ENCODE assay signal across 1 cellular context in genomic region chr2:186485871-186486650, GRCh38.
A peak's percentile ranks its signal among the peaks of the same experiment; 100 is the strongest.
TF ChIP-seq lines count a peak whose summit lies in the region.

TSS of gene ZC3H15 (plus strand) at chr2:186486260. CDS start at chr2:186486383, 123 bp downstream.

TF ChIP-seq in HepG2, 621 proteins besides CTCF, POLR2A, EP300 and RAD21 (continued from another document and continues in another):
- TF ChIP-seq PRDM10 (CRISPR knock-in tag; IDR thresholded peaks at IDR 0.05; ENCODE audit: low read depth) = peak; percentile 89; the same call in 1 of the 2 replicates
- TF ChIP-seq EED (CRISPR knock-in tag; IDR thresholded peaks at IDR 0.05) = no peak
- peak; percentile 71; the same call in 1 of the 2 replicates for TF ChIP-seq ZBED4 (CRISPR knock-in tag; IDR thresholded peaks at IDR 0.05; ENCODE audit: borderline replicate concordance)
- peak; percentile 97 for TF ChIP-seq HOXA3 (CRISPR knock-in tag; IDR thresholded peaks at IDR 0.05)
- no peak for TF ChIP-seq NONO (IDR thresholded peaks at IDR 0.05)
- peak; percentile 99 for TF ChIP-seq NONO (CRISPR knock-in tag; conservative IDR thresholded peaks at IDR 0.05)
- TF ChIP-seq MXI1 (IDR thresholded peaks at IDR 0.05; ENCODE audit: borderline replicate concordance, low read depth, low read length) = peak; percentile 95; the same call in 2 of the 3 replicates
- no peak; the same call in 1 of the 2 replicates for TF ChIP-seq ZNF235 (CRISPR knock-in tag; IDR thresholded peaks at IDR 0.05; ENCODE audit: borderline replicate concordance)
- TF ChIP-seq ZBTB8A (CRISPR knock-in tag; IDR thresholded peaks at IDR 0.05; ENCODE audit: borderline replicate concordance, low read depth) = peak; percentile 74; the same call in 1 of the 2 replicates
- TF ChIP-seq HNF1A (IDR thresholded peaks at IDR 0.05; ENCODE audit: low read depth) = no peak; the same call in 1 of the 2 replicates
- TF ChIP-seq HNF1A (CRISPR knock-in tag; IDR thresholded peaks at IDR 0.05; ENCODE audit: borderline replicate concordance) = peak; percentile 87
- peak; percentile 48 for TF ChIP-seq TBL1XR1 (IDR thresholded peaks at IDR 0.05; ENCODE audit: borderline replicate concordance, low read length, partially characterized antibody)
- TF ChIP-seq ZNF430 (CRISPR knock-in tag; IDR thresholded peaks at IDR 0.05) = no peak; the same call in none of the 2 replicates
- TF ChIP-seq PHF20 (CRISPR knock-in tag; IDR thresholded peaks at IDR 0.05) = peak; percentile 96
- TF ChIP-seq NAIF1 (CRISPR knock-in tag; IDR thresholded peaks at IDR 0.05; ENCODE audit: borderline replicate concordance) = peak; percentile 94
- peak; percentile 96 for TF ChIP-seq ZNF709 (CRISPR knock-in tag; IDR thresholded peaks at IDR 0.05)
- TF ChIP-seq ZNF274 (CRISPR knock-in tag; IDR thresholded peaks at IDR 0.05) = peak; percentile 94
- no peak for TF ChIP-seq MBD4 (IDR thresholded peaks at IDR 0.05; ENCODE audit: borderline replicate concordance, low read length)
- TF ChIP-seq NBN (conservative IDR thresholded peaks at IDR 0.05) = no peak
- peak; percentile 65 for TF ChIP-seq PPARG (CRISPR knock-in tag; conservative IDR thresholded peaks at IDR 0.05)
- peak; percentile 98 for TF ChIP-seq NFKB2 (CRISPR knock-in tag; IDR thresholded peaks at IDR 0.05; ENCODE audit: borderline replicate concordance)
- peak; percentile 96 for TF ChIP-seq ZZZ3 (CRISPR knock-in tag; IDR thresholded peaks at IDR 0.05; ENCODE audit: borderline replicate concordance)
- no peak for TF ChIP-seq ZNF576 (CRISPR knock-in tag; IDR thresholded peaks at IDR 0.05)
- TF ChIP-seq PRPF4 (IDR thresholded peaks at IDR 0.05; ENCODE audit: low read depth, low read length, poor library complexity, severe bottlenecking) = peak; percentile 55
- TF ChIP-seq U2AF2 (IDR thresholded peaks at IDR 0.05; ENCODE audit: low read depth, low read length) = no peak
- TF ChIP-seq REXO4 (CRISPR knock-in tag; IDR thresholded peaks at IDR 0.05; ENCODE audit: borderline replicate concordance) = peak; percentile 33; the same call in 1 of the 2 replicates
- 0 out of 2 replicates have a peak, but pooled peaks have one; percentile 12 for TF ChIP-seq ZNF24 (IDR thresholded peaks at IDR 0.05)
- peak; percentile 24; the same call in 1 of the 2 replicates for TF ChIP-seq MIER2 (CRISPR knock-in tag; IDR thresholded peaks at IDR 0.05)
- peak; percentile 92 for TF ChIP-seq ELF3 (CRISPR knock-in tag; IDR thresholded peaks at IDR 0.05)
- no peak for TF ChIP-seq NFIC (IDR thresholded peaks at IDR 0.05; ENCODE audit: low read length)
- TF ChIP-seq SATB2 (CRISPR knock-in tag; IDR thresholded peaks at IDR 0.05) = peak; percentile 73
- TF ChIP-seq FOXA1 (IDR thresholded peaks at IDR 0.05) = no peak
- peak; percentile 28; the same call in 1 of the 2 replicates for TF ChIP-seq FOXA1 (CRISPR knock-in tag; IDR thresholded peaks at IDR 0.05)
- peak; percentile 95; the same call in 1 of the 2 replicates for TF ChIP-seq ZNF704 (CRISPR knock-in tag; IDR thresholded peaks at IDR 0.05; ENCODE audit: borderline replicate concordance)
- TF ChIP-seq NPAS2 (CRISPR knock-in tag; IDR thresholded peaks at IDR 0.05; ENCODE audit: borderline replicate concordance) = no peak
- peak; percentile 86 for TF ChIP-seq IKZF5 (CRISPR knock-in tag; IDR thresholded peaks at IDR 0.05)
- TF ChIP-seq BCL3 (CRISPR knock-in tag; IDR thresholded peaks at IDR 0.05) = peak; percentile 95; the same call in 1 of the 2 replicates
- TF ChIP-seq CEBPB (IDR thresholded peaks at IDR 0.05; ENCODE audit: borderline replicate concordance, low read depth, low read length) = peak; percentile 45; the same call in 1 of the 2 replicates
- peak; percentile 71 for TF ChIP-seq ZNF329 (CRISPR knock-in tag; IDR thresholded peaks at IDR 0.05; ENCODE audit: low read depth)
- peak; percentile 91 for TF ChIP-seq PRDM15 (CRISPR knock-in tag; IDR thresholded peaks at IDR 0.05)
